In genomic region chr3:4355401-4356224, GRCh38 we compare ENCODE assay signal across 1 cellular context.
TF ChIP-seq lines count a peak whose summit lies in the region.

No MANE protein-coding gene starts in this region.

TF ChIP-seq in K562, 482 proteins besides CTCF, POLR2A, EP300 and RAD21 (continued from another document):
- TF ChIP-seq PKNOX1 (IDR thresholded peaks at IDR 0.05) = peak; percentile 21; the same call in 1 of the 2 replicates
- TF ChIP-seq CXXC5 (CRISPR knock-in tag; IDR thresholded peaks at IDR 0.05) = 0 out of 2 replicates have a peak, but pooled peaks have one; percentile 27
- no peak for TF ChIP-seq RUNX1 (IDR thresholded peaks at IDR 0.05; ENCODE audit: low read depth)
- TF ChIP-seq TEAD4 (IDR thresholded peaks at IDR 0.05; ENCODE audit: low read length) = peak; percentile 76
- no peak for TF ChIP-seq TEAD4 (CRISPR knock-in tag; IDR thresholded peaks at IDR 0.05; ENCODE audit: borderline replicate concordance)
- no peak for TF ChIP-seq ZNF589 (CRISPR knock-in tag; IDR thresholded peaks at IDR 0.05; ENCODE audit: low read depth)
- TF ChIP-seq ARID1B (IDR thresholded peaks at IDR 0.05) = peak; percentile 84
- peak; percentile 76 for TF ChIP-seq NFIX (CRISPR knock-in tag; IDR thresholded peaks at IDR 0.05; ENCODE audit: low read depth)
- TF ChIP-seq ZFP1 (CRISPR knock-in tag; IDR thresholded peaks at IDR 0.05) = no peak
- no peak for TF ChIP-seq ZNF75A (CRISPR knock-in tag; IDR thresholded peaks at IDR 0.05)
- TF ChIP-seq DPF2 (IDR thresholded peaks at IDR 0.05) = peak; percentile 78
- no peak for TF ChIP-seq KLF10 (CRISPR knock-in tag; IDR thresholded peaks at IDR 0.05)
- no peak for TF ChIP-seq NR2F6 (CRISPR knock-in tag; IDR thresholded peaks at IDR 0.05)
- peak; percentile 78 for TF ChIP-seq TAL1 (IDR thresholded peaks at IDR 0.05)
- peak; percentile 66; the same call in 1 of the 2 replicates for TF ChIP-seq SOX6 (IDR thresholded peaks at IDR 0.05)
- TF ChIP-seq ZNF57 (CRISPR knock-in tag; IDR thresholded peaks at IDR 0.05) = no peak
- no peak for TF ChIP-seq ZNF174 (CRISPR knock-in tag; IDR thresholded peaks at IDR 0.05)
- TF ChIP-seq CBFA2T2 (conservative IDR thresholded peaks at IDR 0.05) = peak; percentile 48; the same call in 1 of the 2 replicates
- TF ChIP-seq TCF3 (CRISPR knock-in tag; IDR thresholded peaks at IDR 0.05) = peak; percentile 71
- TF ChIP-seq ZEB2 (IDR thresholded peaks at IDR 0.05) = peak; percentile 83
- peak; percentile 54; the same call in 1 of the 2 replicates for TF ChIP-seq ESRRA (IDR thresholded peaks at IDR 0.05; ENCODE audit: borderline replicate concordance, low read depth)
- TF ChIP-seq SMARCA4 (IDR thresholded peaks at IDR 0.05) = peak; percentile 51; the same call in 1 of the 2 replicates
- peak in 1 of 2 experiments; percentile 25; a peak in 1 of 4 replicates for TF ChIP-seq FOXK2 (conservative IDR thresholded peaks at IDR 0.05 in 1 of 2, IDR thresholded peaks at IDR 0.05 in 1 of 2; ENCODE audit: low read depth in 2 of 2)
- peak; percentile 76 for TF ChIP-seq CBFA2T3 (IDR thresholded peaks at IDR 0.05)
- peak; percentile 64; the same call in 1 of the 2 replicates for TF ChIP-seq SMARCE1 (IDR thresholded peaks at IDR 0.05)
- TF ChIP-seq E2F6 (IDR thresholded peaks at IDR 0.05; ENCODE audit: borderline replicate concordance in 1 of 2, extremely low read depth in 1 of 2, insufficient read depth in 1 of 2, insufficient read length in 1 of 2, low read depth in 1 of 2, low read length in 1 of 2, poor library complexity in 1 of 2, severe bottlenecking in 1 of 2) = no peak
- 0 out of 2 replicates have a peak, but pooled peaks have one; percentile 22 for TF ChIP-seq L3MBTL2 (IDR thresholded peaks at IDR 0.05)
- 0 out of 2 replicates have a peak, but pooled peaks have one; percentile 15 for TF ChIP-seq FOXM1 (IDR thresholded peaks at IDR 0.05; ENCODE audit: low read depth)
- TF ChIP-seq FOXM1 (CRISPR knock-in tag; IDR thresholded peaks at IDR 0.05; ENCODE audit: low read depth) = no peak
- TF ChIP-seq CTBP1 (IDR thresholded peaks at IDR 0.05; ENCODE audit: borderline replicate concordance) = peak; percentile 68; the same call in 1 of the 2 replicates
- peak; percentile 21 for TF ChIP-seq CCNT2 (IDR thresholded peaks at IDR 0.05; ENCODE audit: borderline replicate concordance, extremely low read depth, insufficient read length, low read depth, low read length)
- TF ChIP-seq NFIC (IDR thresholded peaks at IDR 0.05) = peak; percentile 87
TF ChIP-seq in K562: peak in this region for 23.
